2 cellular contexts compared by ENCODE assay signal in genomic region chr7:134024729-134025128, GRCh38.
TF ChIP-seq lines count a peak whose summit lies in the region.

No MANE protein-coding gene starts in this region.

TF ChIP-seq in SK-N-SH, 30 proteins besides CTCF, POLR2A, EP300 and RAD21:
- TF ChIP-seq NFIC (IDR thresholded peaks at IDR 0.05; ENCODE audit: borderline replicate concordance) (peak; percentile 35; the same call in 1 of the 2 replicates), USF1 (IDR thresholded peaks at IDR 0.05; ENCODE audit: borderline replicate concordance, low read depth) (no peak), FOXJ3 (CRISPR knock-in tag; IDR thresholded peaks at IDR 0.05) (0 out of 2 replicates have a peak, but pooled peaks have one; percentile 23), RCOR1 (IDR thresholded peaks at IDR 0.05; ENCODE audit: low read length) (peak; percentile 48; the same call in 1 of the 2 replicates), GATA2 (CRISPR knock-in tag; IDR thresholded peaks at IDR 0.05) (peak; percentile 59), EZH2phosphoT487 (IDR thresholded peaks at IDR 0.05; ENCODE audit: borderline replicate concordance, low read depth) (no peak), CHD2 (IDR thresholded peaks at IDR 0.05; ENCODE audit: low read length, partially characterized antibody) (peak; percentile 67), FOSL2 (IDR thresholded peaks at IDR 0.05; ENCODE audit: borderline replicate concordance, low read depth) (no peak), GABPA (IDR thresholded peaks at IDR 0.05; ENCODE audit: low read depth) (no peak), TCF12 (IDR thresholded peaks at IDR 0.05) (peak; percentile 9; the same call in 1 of the 2 replicates), JUND (IDR thresholded peaks at IDR 0.05) (no peak), PBX3 (IDR thresholded peaks at IDR 0.05) (peak; percentile 38; the same call in 1 of the 2 replicates), RFX5 (IDR thresholded peaks at IDR 0.05; ENCODE audit: low read length) (no peak)
TF ChIP-seq in SK-N-SH: peak in this region for 7.

TF ChIP-seq in HepG2, 621 proteins besides CTCF, POLR2A, EP300 and RAD21:
- no peak for TF ChIP-seq ISX (CRISPR knock-in tag; conservative IDR thresholded peaks at IDR 0.05)
- no peak for TF ChIP-seq PHF20 (CRISPR knock-in tag; IDR thresholded peaks at IDR 0.05)
